Comparison of ENCODE assay signal across 28 cellular contexts in the genomic region with DNA sequence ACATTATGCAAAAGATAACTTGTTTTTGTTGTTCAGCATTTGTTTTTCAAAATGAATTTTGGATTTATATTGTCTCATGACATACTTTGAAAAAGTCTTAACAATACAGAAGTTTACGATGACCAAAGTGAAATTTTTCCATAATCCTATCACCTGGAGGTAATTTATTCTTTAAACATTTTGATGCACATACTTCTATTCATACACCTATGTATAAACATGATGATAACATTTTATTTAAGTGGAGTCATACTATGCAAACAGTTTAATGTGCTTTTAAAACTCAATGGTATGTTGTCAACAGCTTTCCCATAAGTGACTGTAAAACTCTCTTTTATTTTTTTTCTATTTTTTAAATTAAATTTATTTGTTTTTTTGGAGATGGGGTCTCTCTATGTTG.
"Had no signal": no experiment of that assay in that cellular context is flagged by ENCODE, and none has a peak within 500 bp of the region (broad histone marks: within the 10 kb centered on the region; RNA-seq: fewer than 3 reads in every experiment).

No MANE protein-coding gene starts in this region.

- H3K9me3 ChIP-seq: ascending aorta, MG63 had no signal

- H3K9me3 Mint-ChIP-seq: activated B cell treated with CpG ODN at 0.5 μM for 24 hours; activated CD4-positive, alpha-beta T cell treated with anti-CD3 and anti-CD28 coated beads, Interleukin-2, amount 10 ng/mL, durations not matched to agents 24 days and 14 days; activated naive CD4-positive, alpha-beta T cell treated with anti-CD3 and anti-CD28 coated beads, Interleukin-2, amount 50 U/mL, for 72 hours; activated naive CD8-positive, alpha-beta T cell treated with anti-CD3 and anti-CD28 coated beads, Interleukin-2, amount 50 U/mL, for 24 hours; activated T-cell treated with anti-CD3 and anti-CD28 coated beads, Interleukin-2, amount 50 U/mL, for 24 hours; activated T-helper 1 cell treated with anti-CD3 and anti-CD28 coated beads, Interleukin-12 subunit alpha, Interleukin-12 subunit beta, Interleukin-2, Interleukin-4 antibody, amounts not matched to agents 30 ng/mL and 10 ng/mL and 1 ng/mL, durations not matched to agents 14 hours and 24 hours and 36 hours; brain; central memory CD8-positive, alpha-beta T cell; T-cell had no signal

- H3K36me3 ChIP-seq: ascending aorta had no signal

- FAIRE-seq: TTC549 had no signal

- H3K4me1 ChIP-seq: ascending aorta had no signal

- ATAC-seq: activated CD8-positive, alpha-beta memory T cell treated with anti-CD3 and anti-CD28 coated beads, Interleukin-2, amount 10 ng/mL, durations not matched to agents 7 days and 5 days; activated naive CD4-positive, alpha-beta T cell treated with anti-CD3 and anti-CD28 coated beads, Interleukin-2, amount 50 U/mL, for 72 hours; activated naive CD8-positive, alpha-beta T cell treated with anti-CD3 and anti-CD28 coated beads, Interleukin-2, amount 50 U/mL, for 24 hours; T-cell had no signal

- DNase-seq: activated B cell treated with CpG ODN at 0.5 μM for 24 hours; activated CD4-positive, alpha-beta T cell treated with anti-CD3 and anti-CD28 coated beads for 1 hour; activated CD4-positive, alpha-beta T cell treated with anti-CD3 and anti-CD28 coated beads, Interleukin-2, amount 10 ng/mL, durations not matched to agents 24 days and 14 days; activated CD4-positive, alpha-beta T cell treated with anti-CD3 and anti-CD28 coated beads, Interleukin-2, amount 50 U/mL, for 48 hours; activated CD8-positive, alpha-beta memory T cell treated with anti-CD3 and anti-CD28 coated beads, Interleukin-2, amount 10 ng/mL, durations not matched to agents 7 days and 5 days; activated effector memory CD4-positive, alpha-beta T cell treated with anti-CD3 and anti-CD28 coated beads, Interleukin-2, amount 50 U/mL, for 16 hours; activated naive CD4-positive, alpha-beta T cell treated with Interleukin-2 at 50 U/mL for 16 hours; activated naive CD8-positive, alpha-beta T cell treated with anti-CD3 and anti-CD28 coated beads, Interleukin-2, amount 50 U/mL, for 24 hours; activated T-cell treated with anti-CD3 and anti-CD28 coated beads, Interleukin-2, amount 50 U/mL, for 24 hours; amniotic stem cell; MG63; NCI-H1105 treated with DMSO at 0.1 percent for 48 hours; NCI-H1436 treated with DMSO at 0.1 percent for 48 hours; NCI-H187; NCI-H2081; NCI-H446; NCI-H524; SIG-M5; T-cell; T-helper 2 cell; T1000 had no signal

- H3K27me3 ChIP-seq: ascending aorta, MG63 had no signal

- H3K27me3 Mint-ChIP-seq: activated B cell treated with CpG ODN at 0.5 μM for 24 hours; activated CD4-positive, alpha-beta T cell treated with anti-CD3 and anti-CD28 coated beads, Interleukin-2, amount 10 ng/mL, durations not matched to agents 24 days and 14 days; activated CD8-positive, alpha-beta memory T cell treated with anti-CD3 and anti-CD28 coated beads, Interleukin-2, amount 10 ng/mL, durations not matched to agents 7 days and 5 days; activated naive CD8-positive, alpha-beta T cell treated with anti-CD3 and anti-CD28 coated beads, Interleukin-2, amount 50 U/mL, for 24 hours; activated T-cell treated with anti-CD3 and anti-CD28 coated beads, Interleukin-2, amount 50 U/mL, for 24 hours; brain; central memory CD8-positive, alpha-beta T cell; T-cell had no signal

- H3K4me3 Mint-ChIP-seq: activated B cell treated with CpG ODN at 0.5 μM for 24 hours; activated CD4-positive, alpha-beta T cell treated with anti-CD3 and anti-CD28 coated beads, Interleukin-2, amount 10 ng/mL, durations not matched to agents 24 days and 14 days; activated CD8-positive, alpha-beta memory T cell treated with anti-CD3 and anti-CD28 coated beads, Interleukin-2, amount 10 ng/mL, durations not matched to agents 7 days and 5 days; activated naive CD8-positive, alpha-beta T cell treated with anti-CD3 and anti-CD28 coated beads, Interleukin-2, amount 50 U/mL, for 24 hours; activated T-cell treated with anti-CD3 and anti-CD28 coated beads, Interleukin-2, amount 50 U/mL, for 24 hours; activated T-helper 1 cell treated with anti-CD3 and anti-CD28 coated beads, Interleukin-12 subunit alpha, Interleukin-12 subunit beta, Interleukin-2, Interleukin-4 antibody, amounts not matched to agents 30 ng/mL and 10 ng/mL and 1 ng/mL, durations not matched to agents 14 hours and 24 hours and 36 hours; brain; central memory CD8-positive, alpha-beta T cell; T-cell had no signal

- H3K36me3 Mint-ChIP-seq: activated naive CD4-positive, alpha-beta T cell treated with anti-CD3 and anti-CD28 coated beads, Interleukin-2, amount 50 U/mL, for 72 hours had no signal

- H3K4me3 ChIP-seq: ascending aorta, MG63, SK-N-MC had no signal

- H3K27ac Mint-ChIP-seq: activated B cell treated with CpG ODN at 0.5 μM for 24 hours; activated CD4-positive, alpha-beta T cell treated with anti-CD3 and anti-CD28 coated beads, Interleukin-2, amount 10 ng/mL, durations not matched to agents 24 days and 14 days; activated CD8-positive, alpha-beta memory T cell treated with anti-CD3 and anti-CD28 coated beads, Interleukin-2, amount 10 ng/mL, durations not matched to agents 7 days and 5 days; activated naive CD8-positive, alpha-beta T cell treated with anti-CD3 and anti-CD28 coated beads, Interleukin-2, amount 50 U/mL, for 24 hours; activated T-cell treated with anti-CD3 and anti-CD28 coated beads, Interleukin-2, amount 50 U/mL, for 24 hours; activated T-helper 1 cell treated with anti-CD3 and anti-CD28 coated beads, Interleukin-12 subunit alpha, Interleukin-12 subunit beta, Interleukin-2, Interleukin-4 antibody, amounts not matched to agents 30 ng/mL and 10 ng/mL and 1 ng/mL, durations not matched to agents 14 hours and 24 hours and 36 hours; brain; T-cell had no signal

- H3K27ac ChIP-seq: ascending aorta, SK-N-MC had no signal
